ENCODE assay signal across 10 cellular contexts in the genomic region with DNA sequence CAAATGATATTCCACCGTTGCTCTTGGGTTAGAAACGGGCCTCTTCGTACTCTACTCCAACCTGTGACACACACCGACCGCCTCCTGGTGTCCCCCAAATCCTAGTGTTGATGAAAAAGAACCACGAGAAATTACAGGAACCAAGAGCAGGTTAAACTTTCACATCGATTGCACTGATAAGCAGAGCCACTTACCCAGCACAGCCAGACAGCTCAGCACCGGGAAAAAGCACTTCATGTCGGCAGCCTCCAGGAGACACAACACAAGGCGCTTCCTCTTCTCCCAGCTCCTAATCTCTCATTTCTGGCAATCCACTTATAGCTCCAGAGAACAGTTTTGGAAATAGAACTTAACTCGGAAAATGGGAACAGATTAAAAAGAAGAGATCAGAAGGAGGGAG. TPM values are rescaled to one million over a fixed set of nuclear protein-coding genes. Genes with fewer than 3 reads are reported as not detected.
DNase-seq lines count a peak whose midpoint lies in the region; ATAC-seq, FAIRE-seq and TF ChIP-seq lines count a peak whose summit lies in the region.
"Had no signal": no experiment of that assay in that cellular context is flagged by ENCODE, and none has a peak within 500 bp of the region (broad histone marks: within the 10 kb centered on the region; RNA-seq: fewer than 3 reads in every experiment).

No MANE protein-coding gene starts in this region.

- ATAC-seq in A549 (no peak), HG03139 (IDR thresholded peaks at IDR 0.05; ENCODE audit: unreplicated experiment) (no peak), HG02798 (IDR thresholded peaks at IDR 0.05; ENCODE audit: poor library complexity, unreplicated experiment) (no peak), GM21367 (IDR thresholded peaks at IDR 0.05; ENCODE audit: unreplicated experiment) (no peak)

- no peak for TF ChIP-seq POLR2A in A549 (IDR thresholded peaks at IDR 0.05; ENCODE audit: low read length)

- no peak for DNase-seq in A549 (ENCODE audit: low read depth in 1 of 2, low spot score in 1 of 2)
- DNase-seq in GM23248 = peak; percentile 13
- DNase-seq in mammary epithelial cell = no peak
- DNase-seq in mucosa of gallbladder (ENCODE audit: low spot score) = peak; percentile 25
- DNase-seq in HCEC 1CT = no peak
- DNase-seq: MM.1S had no signal

- TF ChIP-seq CTCF in A549 (IDR thresholded peaks at IDR 0.05) = no peak
- TF ChIP-seq CTCF in mammary epithelial cell (conservative IDR thresholded peaks at IDR 0.05 in 1 of 2, IDR thresholded peaks at IDR 0.05 in 1 of 2; ENCODE audit: extremely low read depth in 1 of 2, insufficient read depth in 1 of 2, low read depth in 1 of 2, low read length in 2 of 2) = no peak

- 85% methylated on average over 11 of the region's 11 CpGs for WGBS in A549 (ENCODE audit: missing lambda C conversion rate)
- WGBS in GM23248 (ENCODE audit: low coverage in 1 of 2, low lambda C conversion rate in 2 of 2, missing lambda C conversion rate in 2 of 2), 2 experiments = 55% methylated on average over 11 of the region's 11 CpGs
- 87% methylated on average over 10 of the region's 11 CpGs for WGBS in mammary epithelial cell (ENCODE audit: low coverage, missing lambda C conversion rate)

- H3K4me2 ChIP-seq in A549 (peak overlapping the region; percentile 94), GM23248 (ENCODE audit: unreplicated experiment) (no peak overlapping the region), mammary epithelial cell (ENCODE audit: insufficient read depth, low read depth, low read length) (peak overlapping the region; percentile 99)

- H3K4me1 ChIP-seq in A549 (peaks cover 7% of the 10 kb centered on the region; the same call in 1 of the 3 replicates), GM23248 (ENCODE audit: insufficient read depth) (no peaks in the 10 kb centered on the region; the same call in 1 of the 2 replicates), mammary epithelial cell (ENCODE audit: insufficient read depth, low read length) (peaks cover 10% of the 10 kb centered on the region)

- H3K9me3 ChIP-seq in A549 (no peaks in the 10 kb centered on the region), GM23248 (ENCODE audit: low read depth) (no peaks in the 10 kb centered on the region), mammary epithelial cell (replicated peaks; ENCODE audit: insufficient read depth, low read length) (no peaks in the 10 kb centered on the region)

- H2AFZ ChIP-seq in GM23248 = no peak overlapping the region
- peak overlapping the region; percentile 92 for H2AFZ ChIP-seq in mammary epithelial cell (ENCODE audit: low read depth, low read length)

- no peaks in the 10 kb centered on the region for H3K36me3 ChIP-seq in GM23248 (ENCODE audit: low read depth)
- no peaks in the 10 kb centered on the region for H3K36me3 ChIP-seq in mammary epithelial cell (ENCODE audit: insufficient read depth, low read length)

- H3K27me3 ChIP-seq in GM23248 (replicated peaks; ENCODE audit: insufficient read depth) (peaks cover 45% of the 10 kb centered on the region), mammary epithelial cell (ENCODE audit: insufficient read depth, low read length) (no peaks in the 10 kb centered on the region)

- FAIRE-seq in A549 (lab: Jason Lieb, UNC) = no peak
- FAIRE-seq: colon had no signal

- dilution Hi-C loops in mammary epithelial cell (cut with HindIII; ENCODE audit: low sequenced_read_pairs) = no loop called here

- no peak for TF ChIP-seq EP300 in A549 (IDR thresholded peaks at IDR 0.05)

- no peak overlapping the region for H3K9ac ChIP-seq in GM23248
- H3K9ac ChIP-seq in mammary epithelial cell (ENCODE audit: insufficient read depth, low read length) = no peak overlapping the region

- CTCF ChIA-PET in A549 (lab: Yijun Ruan, JAX) (no interaction called here), mammary epithelial cell (lab: Charles Lee; ENCODE audit: low non-redundant PET) (no interaction called here)

- no peaks in the 10 kb centered on the region for H3F3A ChIP-seq in GM23248 (ENCODE audit: insufficient read depth)

- H3K27ac ChIP-seq in A549 = no peak overlapping the region
- H3K27ac ChIP-seq in GM23248 = no peak overlapping the region
- no peak overlapping the region for H3K27ac ChIP-seq in mammary epithelial cell (ENCODE audit: insufficient read depth, low read depth, low read length)

- in situ Hi-C loops in GM23248 (cut with MboI) = no loop called here
- in situ Hi-C loops in mammary epithelial cell (cut with MboI; ENCODE audit: low sequenced_read_pairs in 2 of 2) = loop anchor here in 1 of 2 donors (10.0 kb wide), 1 partner anchor 81 kb away; no protein-coding TSS in a partner anchor

- H3K79me2 ChIP-seq in GM23248 (ENCODE audit: insufficient read depth) (no peaks in the 10 kb centered on the region), mammary epithelial cell (ENCODE audit: insufficient read depth, low read length) (peaks cover 48% of the 10 kb centered on the region)

- H3K9me2 ChIP-seq in GM23248 (ENCODE audit: insufficient read depth) = no peaks in the 10 kb centered on the region

- POLR2A ChIA-PET in A549 (lab: Yijun Ruan, JAX) = interaction anchor here (0.6 kb wide), 1 partner anchor 243 kb away, joined by 3 read pairs; no protein-coding TSS in a partner anchor

- H4K20me1 ChIP-seq in GM23248 (ENCODE audit: insufficient read depth) (no peaks in the 10 kb centered on the region), mammary epithelial cell (ENCODE audit: insufficient read depth, low read length) (no peaks in the 10 kb centered on the region)

- BruUV-seq in mammary epithelial cell (replicated peaks; lab: Mats Ljungman, UMichigan) = no TSS peak

- no peak for TF ChIP-seq RAD21 in A549 (conservative IDR thresholded peaks at IDR 0.05 in 1 of 2, IDR thresholded peaks at IDR 0.05 in 1 of 2)

- H3K4me3 ChIP-seq in A549 = peak overlapping the region; percentile 79; the same call in 1 of the 3 replicates
- no peak overlapping the region for H3K4me3 ChIP-seq in GM23248
- H3K4me3 ChIP-seq in mammary epithelial cell (replicated peaks in 1 of 3; ENCODE audit: insufficient read depth in 1 of 3, low read depth in 2 of 3, low read length in 3 of 3) = peak overlapping the region; percentile 51 to 82 (median 76)

- intact Hi-C loops in mammary epithelial cell (cut with micrococcal nuclease) = no loop called here

TF ChIP-seq in A549, 52 proteins besides CTCF, POLR2A, EP300 and RAD21:
- TF ChIP-seq NFE2L2 (conservative IDR thresholded peaks at IDR 0.05; ENCODE audit: low read length) (no peak), HES2 (IDR thresholded peaks at IDR 0.05) (no peak), KDM1A (IDR thresholded peaks at IDR 0.05; ENCODE audit: low read depth) (no peak), HOXB5 (CRISPR knock-in tag; IDR thresholded peaks at IDR 0.05) (no peak), REST (IDR thresholded peaks at IDR 0.05) (no peak), EHMT2 (IDR thresholded peaks at IDR 0.05; ENCODE audit: low read depth) (no peak), TFCP2L1 (CRISPR knock-in tag; IDR thresholded peaks at IDR 0.05) (no peak), ZC3H11A (IDR thresholded peaks at IDR 0.05) (no peak), GATA3 (IDR thresholded peaks at IDR 0.05; ENCODE audit: borderline replicate concordance) (no peak), MAZ (IDR thresholded peaks at IDR 0.05; ENCODE audit: borderline replicate concordance, low read depth, low read length) (no peak)
TF ChIP-seq in A549: peak in this region for 0.

RNA-seq across cellular contexts. Expression of gene IGSF3, which starts 1.4 kb away (rescaled TPM):
- polyA plus RNA-seq in A549 (2011; rRNA removed) (21.9 and 24.7 TPM in 2 replicates), A549 (2017; fragmentation: RNase III; extraction: RNeasy Plus Mini Kit Qiagen cat#74134 plus additional on column Dnase treatment) (15.9 to 18.5 TPM (median 17.4 TPM) in 3 replicates), GM23248 (2016; fragmentation: Nextera tagmentation; extraction: Ambion mirVana) (0.08 and 0.34 TPM in 2 replicates), mammary epithelial cell (29.5 TPM)
- 11.9 and 14.3 TPM in 2 replicates for polyA plus RNA-seq in A549 (2012; cell fraction: cytosol; rRNA removed)
- polyA plus RNA-seq in A549 (2012; cell fraction: nucleus; rRNA removed) = 24.8 and 31.2 TPM in 2 replicates
- polyA minus RNA-seq in A549 (2011; rRNA and poly(A)+ RNA removed) = 42.8 and 49.7 TPM in 2 replicates
- 0.22 and 0.51 TPM in 2 replicates for total RNA-seq in GM23248 (2014; rRNA removed; shearing (Covaris generic))
- total RNA-seq in mammary epithelial cell (100 to 1,000 TPM in 1 of 2 donors, 10 to 100 TPM in 1; 32.2 to 134 TPM), mucosa of gallbladder (21.6 TPM)
- 58.6 TPM for polyA minus RNA-seq in mammary epithelial cell

Comparison
In these comparisons a context has a peak if more than half of its experiments do, and no peak if none do; other contexts are left out.
1. DNase-seq: peak in GM23248 (single experiment) and mucosa of gallbladder (single experiment); none in A549 (0 of 2), mammary epithelial cell (single experiment) and HCEC 1CT (single experiment).
2. RNA of gene IGSF3, which starts 1.4 kb away (total RNA-seq): 32.2 to 134 TPM in mammary epithelial cell and 21.6 TPM in mucosa of gallbladder (single experiment); 0.22 to 0.51 TPM in GM23248; every median in the first group is over 10 times any median in the second.